In the genomic region with DNA sequence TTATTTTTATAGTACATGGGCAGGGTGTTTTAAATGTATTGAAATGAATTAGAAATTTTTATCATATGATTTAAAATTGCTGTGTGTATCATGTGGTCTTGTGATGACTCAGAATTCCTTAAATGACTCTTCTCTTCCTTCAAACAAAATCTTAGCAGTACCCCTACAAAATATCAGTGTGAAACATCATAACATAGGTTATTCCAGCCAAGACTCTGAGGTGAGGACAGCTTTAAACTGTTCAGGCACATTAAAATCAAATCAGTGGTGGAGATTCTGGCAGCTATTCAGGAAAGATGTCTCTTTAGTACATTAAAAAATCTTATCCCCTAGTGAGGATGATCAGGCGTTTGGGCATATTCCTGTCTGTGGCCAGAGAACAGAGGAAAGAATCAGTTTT, we compare ENCODE assay signal across 1 cellular context.
TF ChIP-seq lines count a peak whose summit lies in the region.

No MANE protein-coding gene starts in this region.

TF ChIP-seq in IMR-90, 13 proteins besides CTCF, POLR2A, EP300 and RAD21 (continued from another document):
- TF ChIP-seq CHD1 (IDR thresholded peaks at IDR 0.05; ENCODE audit: low read depth, low read length) (no peak), CEBPB (IDR thresholded peaks at IDR 0.05; ENCODE audit: low read depth, low read length) (no peak), USF2 (IDR thresholded peaks at IDR 0.05; ENCODE audit: low read depth, low read length) (peak; percentile 26; the same call in 1 of the 2 replicates), NFE2L2 (IDR thresholded peaks at IDR 0.05; ENCODE audit: low read depth, low read length) (no peak), FOS (IDR thresholded peaks at IDR 0.05; ENCODE audit: low read depth, low read length) (0 out of 2 replicates have a peak, but pooled peaks have one; percentile 14)
